Comparison of ENCODE assay signal across 8 cellular contexts in genomic region chr6:68635412-68635705, GRCh38. TPM values are rescaled to one million over a fixed set of nuclear protein-coding genes. Genes with fewer than 3 reads are reported as not detected.
A peak's percentile ranks its signal among the peaks of the same experiment; 100 is the strongest.
DNase-seq lines count a peak whose midpoint lies in the region; ATAC-seq and TF ChIP-seq lines count a peak whose summit lies in the region.

No MANE protein-coding gene starts in this region.

- H3K4me3 ChIP-seq in HUES48 (ENCODE audit: low read depth, low read length), result peak overlapping the region; percentile 89
- peak overlapping the region; percentile 78 for H3K4me3 ChIP-seq in rectal smooth muscle tissue (ENCODE audit: low read length)

- DNase-seq in endothelial cell (ENCODE audit: low spot score) (no peak), DMS79 (lab: John Stamatoyannopoulos, UW) (no peak), putamen (ENCODE audit: low spot score) (no peak), hippocampal formation (lab: John Stamatoyannopoulos, UW) (no peak)
- DNase-seq in stimulated activated CD8-positive, alpha-beta memory T cell treated with anti-CD3 and anti-CD28 coated beads, Interleukin-4, amount 100 ng/mL, for 48 hours, result no peak

- H3K27me3 Mint-ChIP-seq in endothelial cell (ENCODE audit: unreplicated experiment), result peaks cover 16% of the 10 kb centered on the region

- peak; percentile 4 for ATAC-seq in GM19025 (IDR thresholded peaks at IDR 0.05; ENCODE audit: low read depth, unreplicated experiment)

- peak overlapping the region; percentile 57 for H3K9ac ChIP-seq in HUES48 (ENCODE audit: low read depth, low read length)
- no peak overlapping the region for H3K9ac ChIP-seq in rectal smooth muscle tissue (ENCODE audit: low read length)

- no peak for TF ChIP-seq CTCF in endothelial cell (IDR thresholded peaks at IDR 0.05; ENCODE audit: unreplicated experiment)

- H3K4me1 ChIP-seq in HUES48 (ENCODE audit: control insufficient read depth, insufficient read depth, low read length), result peaks cover 28% of the 10 kb centered on the region
- no peaks in the 10 kb centered on the region for H3K4me1 ChIP-seq in rectal smooth muscle tissue (ENCODE audit: control insufficient read depth, insufficient read depth, low read length)

- H3K9me3 Mint-ChIP-seq in endothelial cell (ENCODE audit: unreplicated experiment), result no peaks in the 10 kb centered on the region

- H3K4me1 Mint-ChIP-seq in endothelial cell (ENCODE audit: unreplicated experiment), result peaks cover 29% of the 10 kb centered on the region

- H3K9me3 ChIP-seq in HUES48 (ENCODE audit: control insufficient read depth, insufficient read depth, low read length), result no peaks in the 10 kb centered on the region

- peaks cover 3% of the 10 kb centered on the region for H3K36me3 Mint-ChIP-seq in endothelial cell (ENCODE audit: low read depth, unreplicated experiment)

- no peak overlapping the region for H3K27ac ChIP-seq in HUES48 (ENCODE audit: low read depth, low read length)
- H3K27ac ChIP-seq in rectal smooth muscle tissue (ENCODE audit: low read depth, low read length), result no peak overlapping the region

- H3K36me3 ChIP-seq in HUES48 (ENCODE audit: control insufficient read depth, insufficient read depth, low read length) (no peaks in the 10 kb centered on the region), rectal smooth muscle tissue (ENCODE audit: control insufficient read depth, insufficient read depth, low read length) (no peaks in the 10 kb centered on the region)

- H3K4me3 Mint-ChIP-seq in endothelial cell (ENCODE audit: unreplicated experiment), result peak overlapping the region; percentile 97

- H3K27me3 ChIP-seq in HUES48 (ENCODE audit: control insufficient read depth, insufficient read depth, low read length) (peaks cover 73% of the 10 kb centered on the region), rectal smooth muscle tissue (ENCODE audit: control insufficient read depth, insufficient read depth, low read length) (peaks cover 3% of the 10 kb centered on the region)

- peak overlapping the region; percentile 50 for H3K27ac Mint-ChIP-seq in endothelial cell (ENCODE audit: unreplicated experiment)

RNA-seq across cellular contexts. Expression of gene ADGRB3, which starts 0.3 kb away (rescaled TPM):
- 2.4 TPM for total RNA-seq in endothelial cell (ENCODE audit: unreplicated experiment)
